ENCODE assay signal across 8 cellular contexts in genomic region chr11:120985718-120986569, GRCh38. TPM values are rescaled to one million over a fixed set of nuclear protein-coding genes. Genes with fewer than 3 reads are reported as not detected.
DNase-seq lines count a peak whose midpoint lies in the region; ATAC-seq and TF ChIP-seq lines count a peak whose summit lies in the region.

No MANE protein-coding gene starts in this region.

- H3K9me3 ChIP-seq in Panc1 (ENCODE audit: control insufficient read depth, insufficient read depth, low read depth, low read length) (no peaks in the 10 kb centered on the region), heart right ventricle (no peaks in the 10 kb centered on the region)

- DNase-seq in DMS153 treated with DMSO at 0.1 percent for 48 hours (lab: John Stamatoyannopoulos, UW; ENCODE audit: unreplicated experiment) (peak; percentile 23), Panc1 (ENCODE audit: low read depth, low spot score) (no peak), heart right ventricle (peak; percentile 8 to 53), renal cortical epithelial cell (ENCODE audit: low read depth) (peak; percentile 3), pons (ENCODE audit: low spot score) (no peak)

- H3K4me3 Mint-ChIP-seq in activated naive CD8-positive, alpha-beta T cell = peak overlapping the region; percentile 84

- no peaks in the 10 kb centered on the region for H3K9me3 Mint-ChIP-seq in activated naive CD8-positive, alpha-beta T cell (ENCODE audit: low read depth)

- peak; percentile 69 for ATAC-seq in HG02642 (IDR thresholded peaks at IDR 0.05; ENCODE audit: poor library complexity, unreplicated experiment)
- ATAC-seq in Panc1 = peak; percentile 96
- ATAC-seq in heart right ventricle = peak; percentile 67 to 93 (median 82)
- no peak for ATAC-seq in HG03469 (IDR thresholded peaks at IDR 0.05; ENCODE audit: unreplicated experiment)

- BruUV-seq in Panc1 (replicated peaks; lab: Mats Ljungman, UMichigan) = no TSS peak

- POLR2A ChIA-PET in Panc1 (lab: Charles Lee) = interaction anchor here (0.5 to 0.6 kb wide), 2 partner anchors 49 to 96 kb away, joined by 3 to 4 read pairs; no protein-coding TSS in a partner anchor

- in situ Hi-C loops in Panc1 (cut with HindIII; ENCODE audit: low pct_unique_long_range_greater_than_20kb, low sequenced_read_pairs) = no loop called here

- no peak overlapping the region for H3K27ac ChIP-seq in Panc1 (ENCODE audit: low read length)
- H3K27ac ChIP-seq in heart right ventricle = peak overlapping the region in 2 of 10 donors; percentile 28 to 31

- intact Hi-C loops in Panc1 (cut with micrococcal nuclease; ENCODE audit: unreplicated experiment) = no loop called here
- intact Hi-C loops in heart right ventricle (cut with DNase I) = no loop called here

- CTCF ChIA-PET in Panc1 (lab: Charles Lee) = interaction anchor here (0.6 to 0.7 kb wide), 3 partner anchors 39 to 1878 kb away, joined by 3 to 4 read pairs (median 3); no protein-coding TSS in a partner anchor

- peak; percentile 75 for TF ChIP-seq CTCF in Panc1 (IDR thresholded peaks at IDR 0.05)
- TF ChIP-seq CTCF in heart right ventricle (IDR thresholded peaks at IDR 0.05) = peak in 6 of 9 donors; percentile 16 to 44 (median 34)

- H3K4me1 Mint-ChIP-seq in activated naive CD8-positive, alpha-beta T cell (ENCODE audit: low read depth) = peaks cover 9% of the 10 kb centered on the region

- H3K36me3 ChIP-seq in Panc1 (ENCODE audit: control insufficient read depth, insufficient read depth, low read length) (no peaks in the 10 kb centered on the region), heart right ventricle (no peaks in the 10 kb centered on the region)

- 3 to 5% methylated on average over 63 to 70 of the region's 72 CpGs for WGBS in heart right ventricle, 2 donors

- H3K27me3 Mint-ChIP-seq in activated naive CD8-positive, alpha-beta T cell = peaks cover 23% of the 10 kb centered on the region

- H3K27ac Mint-ChIP-seq in activated naive CD8-positive, alpha-beta T cell = no peak overlapping the region

- H3K4me3 ChIP-seq in Panc1 (ENCODE audit: low read depth in 2 of 2, low read length in 2 of 2) (peak overlapping the region; percentile 38 to 49), heart right ventricle (peak overlapping the region; percentile 3 to 54 (median 51))

- H3K27me3 ChIP-seq in Panc1 (ENCODE audit: control insufficient read depth, insufficient read depth, low read length) (peaks cover 37% of the 10 kb centered on the region), heart right ventricle (peaks cover 0 to 37% (median 5%) of the 10 kb centered on the region in 7 donors)

- peaks cover 3% of the 10 kb centered on the region for H3K36me3 Mint-ChIP-seq in activated naive CD8-positive, alpha-beta T cell

- no peaks in the 10 kb centered on the region for H3K4me1 ChIP-seq in Panc1 (ENCODE audit: control insufficient read depth, insufficient read depth, low read length)
- H3K4me1 ChIP-seq in heart right ventricle = peaks cover 0 to 16% (median 5%) of the 10 kb centered on the region in 9 donors

RNA-seq across cellular contexts. Expression of gene TBCEL, which starts 38.0 kb away (rescaled TPM):
- total RNA-seq in Panc1 (2021; ENCODE audit: unreplicated experiment) = 23.2 TPM
- 11.7 TPM for polyA plus RNA-seq in Panc1 (2012; ENCODE audit: insufficient read length)
- total RNA-seq in heart right ventricle = 10 to 100 TPM; 20.7 to 39.9 (median 31.2) TPM
- polyA plus RNA-seq in heart right ventricle = 1 to 10 TPM; 3.9 to 4.1 TPM
- total RNA-seq in renal cortical epithelial cell = 15.5 and 44.4 TPM in 2 replicates

Comparison
In these comparisons a context has a peak if more than half of its experiments do, and no peak if none do; other contexts are left out.
1. DNase-seq: peak in DMS153 treated with DMSO at 0.1 percent for 48 hours (single experiment), heart right ventricle (2 of 2) and renal cortical epithelial cell (single experiment); none in Panc1 (single experiment) and pons (single experiment).